In genomic region chr3:75303676-75304075, GRCh38 we compare ENCODE assay signal across 21 cellular contexts.
"Had no signal": no experiment of that assay in that cellular context is flagged by ENCODE, and none has a peak within 500 bp of the region (broad histone marks: within the 10 kb centered on the region; RNA-seq: fewer than 3 reads in every experiment).

No MANE protein-coding gene starts in this region.

- DNase-seq: hypothalamus; immature natural killer cell; islet precursor cell; left ventricle myocardium inferior; mesendoderm; naive thymus-derived CD4-positive, alpha-beta T cell; ovary; right lobe of liver; stimulated activated CD4-positive, alpha-beta T cell treated with anti-CD3 and anti-CD28 coated beads, Interleukin-2, amount 100 ng/mL, for 24 hours; stimulated activated CD4-positive, alpha-beta T cell treated with anti-CD3 and anti-CD28 coated beads, Interleukin-4, amount 100 ng/mL, for 1 hour; stimulated activated naive B cell treated with anti-CD40 and anti-IgM and Interleukin-4, amounts not matched to agents 10 μg/mL and 1 μg/mL and 100 μg/mL, for 72 hours; stimulated activated naive CD8-positive, alpha-beta T cell treated with anti-CD3 and anti-CD28 coated beads, Interleukin-15, Interleukin-2, amounts not matched to agents 100 U/mL and 50 U/mL, for 24 hours; stomach; testis; thyroid gland; transverse colon; upper lobe of left lung had no signal

- H3K4me1 ChIP-seq: left ventricle myocardium inferior, right atrium auricular region, right lobe of liver, stomach, testis, thyroid gland, transverse colon, upper lobe of left lung had no signal

- H3K36me3 ChIP-seq: left ventricle myocardium inferior, ovary, right atrium auricular region, right lobe of liver, stomach, thyroid gland, transverse colon, upper lobe of left lung had no signal

- H3K9me3 ChIP-seq: left ventricle myocardium inferior, ovary, right atrium auricular region, right lobe of liver, stomach, testis, thyroid gland, transverse colon, upper lobe of left lung had no signal

- ATAC-seq: naive thymus-derived CD4-positive, alpha-beta T cell; natural killer cell treated with Interleukin-12 subunit alpha and Interleukin-12 subunit beta and Interleukin-15 and Interleukin-18, amount 100 ng/mL, for 72 hours; right lobe of liver; stimulated activated naive B cell treated with anti-CD40 and anti-IgM and Interleukin-4, amounts not matched to agents 10 μg/mL and 1 μg/mL and 100 μg/mL, for 72 hours; stimulated activated naive CD8-positive, alpha-beta T cell treated with anti-CD3 and anti-CD28 coated beads, Interleukin-15, Interleukin-2, amounts not matched to agents 100 U/mL and 50 U/mL, for 24 hours had no signal

- H3K4me3 ChIP-seq: left ventricle myocardium inferior, lung, ovary, right atrium auricular region, right lobe of liver, smooth muscle cell, stomach, testis, thyroid gland, transverse colon, upper lobe of left lung had no signal
